15 cellular contexts compared by ENCODE assay signal in genomic region chr22:39068033-39068785, GRCh38. TPM values are rescaled to one million over a fixed set of nuclear protein-coding genes. Genes with fewer than 3 reads are reported as not detected.
DNase-seq lines count a peak whose midpoint lies in the region; ATAC-seq and TF ChIP-seq lines count a peak whose summit lies in the region.
"Had no signal": no experiment of that assay in that cellular context is flagged by ENCODE, and none has a peak within 500 bp of the region (broad histone marks: within the 10 kb centered on the region; RNA-seq: fewer than 3 reads in every experiment).

No MANE protein-coding gene starts in this region.

- H3K4me1 ChIP-seq in PC-3 (ENCODE audit: insufficient read depth, low read length) (peaks cover 38% of the 10 kb centered on the region), gastroesophageal sphincter (no peaks in the 10 kb centered on the region)
- H3K4me1 ChIP-seq: gastrocnemius medialis, testis had no signal

- no peak overlapping the region for H3K4me3 Mint-ChIP-seq in activated CD8-positive, alpha-beta T cell treated with anti-CD3 and anti-CD28 coated beads, Interleukin-2, amount 10 ng/mL, durations not matched to agents 7 days and 5 days
- no peak overlapping the region for H3K4me3 Mint-ChIP-seq in activated CD8-positive, alpha-beta T cell treated with anti-CD3 and anti-CD28 coated beads for 36 hours
- H3K4me3 Mint-ChIP-seq: CD4-positive, alpha-beta memory T cell; immature natural killer cell had no signal

- H2AFZ ChIP-seq in PC-3 (ENCODE audit: low read length), result no peak overlapping the region

- H3K79me2 ChIP-seq in PC-3 (ENCODE audit: low read length), result no peaks in the 10 kb centered on the region

- intact Hi-C loops in activated CD8-positive, alpha-beta T cell treated with anti-CD3 and anti-CD28 coated beads for 36 hours (cut with micrococcal nuclease), result no loop called here
- intact Hi-C loops in PC-3 (cut with micrococcal nuclease), result no loop called here

- H3K27ac Mint-ChIP-seq in activated CD8-positive, alpha-beta T cell treated with anti-CD3 and anti-CD28 coated beads, Interleukin-2, amount 10 ng/mL, durations not matched to agents 7 days and 5 days, result peak overlapping the region; percentile 6
- no peak overlapping the region for H3K27ac Mint-ChIP-seq in activated CD8-positive, alpha-beta T cell treated with anti-CD3 and anti-CD28 coated beads for 36 hours

- peaks cover 15% of the 10 kb centered on the region for H3K4me1 Mint-ChIP-seq in activated CD8-positive, alpha-beta T cell treated with anti-CD3 and anti-CD28 coated beads, Interleukin-2, amount 10 ng/mL, durations not matched to agents 7 days and 5 days (ENCODE audit: low read depth)
- H3K4me1 Mint-ChIP-seq in activated CD8-positive, alpha-beta T cell treated with anti-CD3 and anti-CD28 coated beads for 36 hours (ENCODE audit: low read depth), result peaks cover 13% of the 10 kb centered on the region

- no peak overlapping the region for H3K4me3 ChIP-seq in PC-3 (ENCODE audit: low read length)
- no peak overlapping the region for H3K4me3 ChIP-seq in retinal pigment epithelial cell (ENCODE audit: low read length)
- no peak overlapping the region for H3K4me3 ChIP-seq in gastroesophageal sphincter
- H3K4me3 ChIP-seq: gastrocnemius medialis, SK-N-MC, testis had no signal

- H3F3A ChIP-seq in PC-3 (ENCODE audit: low read length, unreplicated experiment), result no peaks in the 10 kb centered on the region

- H3K9me3 Mint-ChIP-seq in activated CD8-positive, alpha-beta T cell treated with anti-CD3 and anti-CD28 coated beads, Interleukin-2, amount 10 ng/mL, durations not matched to agents 7 days and 5 days (ENCODE audit: insufficient read depth), result no peaks in the 10 kb centered on the region
- peaks cover 1% of the 10 kb centered on the region for H3K9me3 Mint-ChIP-seq in activated CD8-positive, alpha-beta T cell treated with anti-CD3 and anti-CD28 coated beads for 36 hours
- H3K9me3 Mint-ChIP-seq: CD4-positive, alpha-beta memory T cell; immature natural killer cell had no signal

- no peak for TF ChIP-seq POLR2A in gastroesophageal sphincter (IDR thresholded peaks at IDR 0.05)

- CTCF ChIA-PET in activated CD8-positive, alpha-beta T cell treated with anti-CD3 and anti-CD28 coated beads, Interleukin-2, amount 10 ng/mL, durations not matched to agents 7 days and 5 days (lab: Charles Lee), result interaction anchor here (1.2 kb wide), 1 partner anchor 50 kb away, joined by 3 read pairs; no protein-coding TSS in a partner anchor
- CTCF ChIA-PET in activated CD8-positive, alpha-beta T cell treated with anti-CD3 and anti-CD28 coated beads for 36 hours (lab: Charles Lee), result no interaction called here
- CTCF ChIA-PET in PC-3 (lab: Charles Lee), result interaction anchor here (0.5 kb wide), 1 partner anchor 55 kb away, joined by 4 read pairs; no protein-coding TSS in a partner anchor

- no peaks in the 10 kb centered on the region for H3K9me3 ChIP-seq in PC-3 (ENCODE audit: low read length)
- no peaks in the 10 kb centered on the region for H3K9me3 ChIP-seq in gastroesophageal sphincter
- H3K9me3 ChIP-seq: gastrocnemius medialis, testis had no signal

- BruUV-seq in PC-3 (replicated peaks; lab: Mats Ljungman, UMichigan), result TSS peak; percentile 57

- POLR2A ChIA-PET in activated CD8-positive, alpha-beta T cell treated with anti-CD3 and anti-CD28 coated beads, Interleukin-2, amount 10 ng/mL, durations not matched to agents 7 days and 5 days (lab: Charles Lee), result interaction anchor here (0.6 to 1.0 kb wide), 3 partner anchors 20 to 1460 kb away, joined by 3 read pairs; partner anchors contain the start of gene GGA1
- POLR2A ChIA-PET in activated CD8-positive, alpha-beta T cell treated with anti-CD3 and anti-CD28 coated beads for 36 hours (lab: Charles Lee), result interaction anchor here (0.6 to 1.5 kb wide), 4 partner anchors 9 to 20 kb away, joined by 3 to 4 read pairs (median 4); no protein-coding TSS in a partner anchor
- POLR2A ChIA-PET in PC-3 (lab: Charles Lee; ENCODE audit: unreplicated experiment), result no interaction called here

- H3K9ac ChIP-seq in PC-3 (ENCODE audit: low read length), result peak overlapping the region; percentile 83

- no peaks in the 10 kb centered on the region for H3K36me3 Mint-ChIP-seq in activated CD8-positive, alpha-beta T cell treated with anti-CD3 and anti-CD28 coated beads, Interleukin-2, amount 10 ng/mL, durations not matched to agents 7 days and 5 days (ENCODE audit: low read depth)
- H3K36me3 Mint-ChIP-seq in activated CD8-positive, alpha-beta T cell treated with anti-CD3 and anti-CD28 coated beads for 36 hours (ENCODE audit: low read depth), result no peaks in the 10 kb centered on the region
- H3K36me3 Mint-ChIP-seq: CD4-positive, alpha-beta memory T cell; immature natural killer cell had no signal

- TF ChIP-seq CTCF in activated CD8-positive, alpha-beta T cell treated with anti-CD3 and anti-CD28 coated beads for 36 hours (IDR thresholded peaks at IDR 0.05), result no peak
- TF ChIP-seq CTCF in PC-3 (conservative IDR thresholded peaks at IDR 0.05; ENCODE audit: low read depth, low read length), result no peak; the same call in 1 of the 2 replicates
- TF ChIP-seq CTCF in retinal pigment epithelial cell (conservative IDR thresholded peaks at IDR 0.05; ENCODE audit: low read depth, low read length), result peak; percentile 11
- no peak for TF ChIP-seq CTCF in gastroesophageal sphincter (IDR thresholded peaks at IDR 0.05)

- H3K36me3 ChIP-seq in PC-3 (ENCODE audit: low read depth, low read length) (no peaks in the 10 kb centered on the region), gastroesophageal sphincter (no peaks in the 10 kb centered on the region)
- H3K36me3 ChIP-seq: gastrocnemius medialis had no signal

- H4K20me1 ChIP-seq in PC-3 (ENCODE audit: low read length), result no peaks in the 10 kb centered on the region

- H3K27me3 ChIP-seq in PC-3 (ENCODE audit: low read length), result no peaks in the 10 kb centered on the region
- H3K27me3 ChIP-seq in gastroesophageal sphincter, result no peaks in the 10 kb centered on the region
- H3K27me3 ChIP-seq: gastrocnemius medialis, testis had no signal

- TF ChIP-seq EP300 in gastroesophageal sphincter (IDR thresholded peaks at IDR 0.05), result no peak

- no peaks in the 10 kb centered on the region for H3K9me2 ChIP-seq in PC-3 (replicated peaks; ENCODE audit: low read length)

- ATAC-seq in activated CD8-positive, alpha-beta T cell treated with anti-CD3 and anti-CD28 coated beads, Interleukin-2, amount 10 ng/mL, durations not matched to agents 7 days and 5 days, result no peak
- ATAC-seq in activated CD8-positive, alpha-beta T cell treated with anti-CD3 and anti-CD28 coated beads for 36 hours, result no peak
- ATAC-seq in PC-3 (peak; percentile 26), gastroesophageal sphincter (no peak)
- ATAC-seq: gastrocnemius medialis had no signal

- DNase-seq in activated CD8-positive, alpha-beta T cell treated with anti-CD3 and anti-CD28 coated beads, Interleukin-2, amount 10 ng/mL, durations not matched to agents 7 days and 5 days, result no peak
- no peak for DNase-seq in activated CD8-positive, alpha-beta T cell treated with anti-CD3 and anti-CD28 coated beads for 36 hours
- DNase-seq in PC-3, result peak; percentile 65
- DNase-seq in retinal pigment epithelial cell (ENCODE audit: low read depth), result no peak
- DNase-seq in cerebellum (ENCODE audit: low spot score), result no peak
- DNase-seq: 8988T; activated naive CD4-positive, alpha-beta T cell treated with anti-CD3 and anti-CD28 coated beads, Interleukin-2, amount 50 U/mL, for 16 hours; caudate nucleus; CD4-positive, alpha-beta memory T cell; gastrocnemius medialis; immature natural killer cell; stimulated activated CD4-positive, alpha-beta T cell treated with anti-CD3 and anti-CD28 coated beads, Interleukin-12 subunit alpha, Interleukin-12 subunit beta, amount 100 ng/mL, for 4 hours; testis had no signal

- H3K27me3 Mint-ChIP-seq in activated CD8-positive, alpha-beta T cell treated with anti-CD3 and anti-CD28 coated beads, Interleukin-2, amount 10 ng/mL, durations not matched to agents 7 days and 5 days (ENCODE audit: low read depth), result no peaks in the 10 kb centered on the region
- H3K27me3 Mint-ChIP-seq in activated CD8-positive, alpha-beta T cell treated with anti-CD3 and anti-CD28 coated beads for 36 hours, result no peaks in the 10 kb centered on the region
- H3K27me3 Mint-ChIP-seq: CD4-positive, alpha-beta memory T cell had no signal

- H3K27ac ChIP-seq in PC-3 (ENCODE audit: low read length) (peak overlapping the region; percentile 99), gastroesophageal sphincter (no peak overlapping the region)
- H3K27ac ChIP-seq: gastrocnemius medialis, SK-N-MC, testis had no signal

- peak overlapping the region; percentile 56 for H3K4me2 ChIP-seq in PC-3 (ENCODE audit: low read length)

- 68 to 84% methylated on average over 10 to 11 of the region's 13 CpGs for WGBS in gastroesophageal sphincter (ENCODE audit: low coverage in 1 of 2), 2 donors

RNA-seq across cellular contexts. Expression of gene APOBEC3G, which starts 8.9 kb away (rescaled TPM):
- 100 to 1,000 TPM; 134 to 138 TPM for total RNA-seq in activated CD8-positive, alpha-beta T cell treated with anti-CD3 and anti-CD28 coated beads, Interleukin-2, amount 10 ng/mL, durations not matched to agents 7 days and 5 days
- 10 to 100 TPM; 66.0 to 66.5 TPM for total RNA-seq in activated CD8-positive, alpha-beta T cell treated with anti-CD3 and anti-CD28 coated beads for 36 hours
- total RNA-seq in PC-3 (2014; rRNA removed), result 1.3 and 4.4 TPM in 2 replicates
- 2.2 TPM for total RNA-seq in cerebellum
- total RNA-seq in gastroesophageal sphincter, result 1 to 10 TPM; 3.2 to 8.3 (median 7.3) TPM

RNA-seq across cellular contexts. Expression of gene APOBEC3F, which starts 27.5 kb away (rescaled TPM):
- total RNA-seq in activated CD8-positive, alpha-beta T cell treated with anti-CD3 and anti-CD28 coated beads, Interleukin-2, amount 10 ng/mL, durations not matched to agents 7 days and 5 days, result 10 to 100 TPM; 43.1 to 48.8 TPM
- total RNA-seq in activated CD8-positive, alpha-beta T cell treated with anti-CD3 and anti-CD28 coated beads for 36 hours, result 10 to 100 TPM; 20.7 to 25.0 TPM
- total RNA-seq in PC-3 (2014; rRNA removed) (not detected in 2 replicates), cerebellum (1.1 TPM), gastroesophageal sphincter (1 to 10 TPM in 2 of 4 donors, under 1 TPM in 2; 0.57 to 4.0 (median 1.9) TPM)

RNA-seq across cellular contexts. Expression of gene APOBEC3H, which starts 28.8 kb away (rescaled TPM):
- 10 to 100 TPM; 82.8 to 89.7 TPM for total RNA-seq in activated CD8-positive, alpha-beta T cell treated with anti-CD3 and anti-CD28 coated beads, Interleukin-2, amount 10 ng/mL, durations not matched to agents 7 days and 5 days
- 1 to 10 TPM; 6.8 to 7.1 TPM for total RNA-seq in activated CD8-positive, alpha-beta T cell treated with anti-CD3 and anti-CD28 coated beads for 36 hours
- total RNA-seq in PC-3 (2014; rRNA removed) (0.87 TPM in 1 of 2 replicates, not detected in the other), cerebellum (not detected), gastroesophageal sphincter (not detected)
- total RNA-seq: gastrocnemius medialis had no signal

RNA-seq across cellular contexts. Expression of gene APOBEC3D, which starts 47.3 kb away (rescaled TPM):
- total RNA-seq in activated CD8-positive, alpha-beta T cell treated with anti-CD3 and anti-CD28 coated beads, Interleukin-2, amount 10 ng/mL, durations not matched to agents 7 days and 5 days, result 10 to 100 TPM; 49.1 to 51.5 TPM
- 10 to 100 TPM; 34.4 to 34.9 TPM for total RNA-seq in activated CD8-positive, alpha-beta T cell treated with anti-CD3 and anti-CD28 coated beads for 36 hours
- total RNA-seq in PC-3 (2014; rRNA removed) (0.33 TPM in 1 of 2 replicates, not detected in the other), cerebellum (not detected), gastroesophageal sphincter (1 to 10 TPM in 3 of 4 donors, not detected in 1; 1.1 to 5.3 (median 1.2) TPM)

RNA-seq across cellular contexts. Expression of gene APOBEC3C, which starts 54.2 kb away (rescaled TPM):
- total RNA-seq in activated CD8-positive, alpha-beta T cell treated with anti-CD3 and anti-CD28 coated beads, Interleukin-2, amount 10 ng/mL, durations not matched to agents 7 days and 5 days, result 100 to 1,000 TPM; 138 to 147 TPM
- 10 to 100 TPM; 82.2 to 82.6 TPM for total RNA-seq in activated CD8-positive, alpha-beta T cell treated with anti-CD3 and anti-CD28 coated beads for 36 hours
- total RNA-seq in PC-3 (2014; rRNA removed) (35.5 and 37.8 TPM in 2 replicates), cerebellum (0.45 TPM), gastroesophageal sphincter (10 to 100 TPM in 3 of 4 donors, 1 to 10 TPM in 1; 7.9 to 14.0 (median 11.8) TPM)

Comparison
In these comparisons a context has a peak if more than half of its experiments do, and no peak if none do; other contexts are left out.
1. RNA of gene APOBEC3H, which starts 28.8 kb away (total RNA-seq): 82.8 to 89.7 TPM in activated CD8-positive, alpha-beta T cell treated with anti-CD3 and anti-CD28 coated beads, Interleukin-2, amount 10 ng/mL, durations not matched to agents 7 days and 5 days; 6.8 to 7.1 TPM in activated CD8-positive, alpha-beta T cell treated with anti-CD3 and anti-CD28 coated beads for 36 hours, 0.87 TPM in PC-3, not detected in cerebellum (single experiment) and not detected in gastroesophageal sphincter; every median in the first group is over 10 times any median in the second.
2. RNA of gene APOBEC3G, which starts 8.9 kb away (total RNA-seq): 134 to 138 TPM in activated CD8-positive, alpha-beta T cell treated with anti-CD3 and anti-CD28 coated beads, Interleukin-2, amount 10 ng/mL, durations not matched to agents 7 days and 5 days and 66.0 to 66.5 TPM in activated CD8-positive, alpha-beta T cell treated with anti-CD3 and anti-CD28 coated beads for 36 hours; 3.2 to 8.3 TPM in gastroesophageal sphincter, 1.3 to 4.4 TPM in PC-3 and 2.2 TPM in cerebellum (single experiment); every median in the first group is over 4 times any median in the second.
3. RNA of gene APOBEC3F, which starts 27.5 kb away (total RNA-seq): 43.1 to 48.8 TPM in activated CD8-positive, alpha-beta T cell treated with anti-CD3 and anti-CD28 coated beads, Interleukin-2, amount 10 ng/mL, durations not matched to agents 7 days and 5 days and 20.7 to 25.0 TPM in activated CD8-positive, alpha-beta T cell treated with anti-CD3 and anti-CD28 coated beads for 36 hours; 0.57 to 4.0 TPM in gastroesophageal sphincter, 1.1 TPM in cerebellum (single experiment) and not detected in PC-3; every median in the first group is over 4 times any median in the second.